ENCODE assay signal across 8 cellular contexts in the genomic region with DNA sequence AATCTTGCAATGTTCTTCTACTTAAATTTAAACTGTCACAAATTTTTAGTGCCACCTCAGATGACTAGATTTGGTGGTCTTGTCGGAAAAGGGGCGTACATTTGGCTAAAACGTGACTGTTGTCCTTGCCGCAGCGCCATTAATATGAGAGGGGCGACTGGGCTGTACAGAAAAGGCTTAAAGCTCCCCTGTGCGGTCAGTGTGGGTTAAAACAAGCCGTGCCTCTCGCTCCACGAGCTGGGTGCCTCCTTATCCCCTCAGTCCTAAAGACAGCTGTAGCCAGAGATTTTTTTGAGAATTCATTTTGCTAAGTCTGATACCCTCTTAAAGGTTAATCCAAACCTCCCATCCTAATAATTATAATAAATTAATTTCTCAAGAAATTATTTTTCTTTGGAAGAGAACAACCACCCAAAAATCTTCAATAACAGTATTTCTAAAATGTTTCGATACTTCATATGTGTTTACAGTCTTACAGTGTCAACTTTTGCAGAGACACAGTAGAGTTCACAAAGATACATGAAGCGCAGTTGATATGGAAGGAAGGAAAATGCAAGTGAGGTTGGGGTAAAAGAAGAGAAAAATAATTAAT.
DNase-seq lines count a peak whose midpoint lies in the region; TF ChIP-seq lines count a peak whose summit lies in the region.

No MANE protein-coding gene starts in this region.

- CTCF ChIA-PET in CD4-positive, alpha-beta memory T cell (lab: Charles Lee; ENCODE audit: partially characterized antibody) = no interaction called here

- H3K27me3 ChIP-seq in CD4-positive, alpha-beta memory T cell (ENCODE audit: insufficient read depth, low read length) = no peaks in the 10 kb centered on the region

- H3K4me3 ChIP-seq in GM12864 (ENCODE audit: low read depth, low read length) = no peak overlapping the region
- no peak overlapping the region for H3K4me3 ChIP-seq in CD4-positive, alpha-beta memory T cell (ENCODE audit: low read length in 2 of 2)

- TF ChIP-seq CTCF in GM12864 (IDR thresholded peaks at IDR 0.05; ENCODE audit: low read depth, low read length, missing control alignments) = peak; percentile 53

- H3K4me1 Mint-ChIP-seq in CD4-positive, alpha-beta memory T cell = no peaks in the 10 kb centered on the region

- H3K27me3 Mint-ChIP-seq in CD4-positive, alpha-beta memory T cell = peaks cover 24% of the 10 kb centered on the region in 2 donors

- DNase-seq in A172 (ENCODE audit: low spot score) = peak; percentile 58
- DNase-seq in GM12864 (ENCODE audit: low read depth) = no peak
- DNase-seq in HuH-7 (ENCODE audit: low spot score) = peak; percentile 54
- DNase-seq in SKM-1 (lab: John Stamatoyannopoulos, UW; ENCODE audit: unreplicated experiment) = peak; percentile 65
- peak in 38 of 42 donors; percentile 8 to 79 (median 52) for DNase-seq in head of caudate nucleus
- peak; percentile 16 for DNase-seq in renal cortical epithelial cell (ENCODE audit: low read depth)
- DNase-seq in CD4-positive, alpha-beta memory T cell = no peak
- DNase-seq in NCI-H1048 (lab: John Stamatoyannopoulos, UW) = no peak

- no peak overlapping the region for H3K27ac ChIP-seq in CD4-positive, alpha-beta memory T cell (ENCODE audit: low read depth, low read length)

- no peak overlapping the region for H3K27ac Mint-ChIP-seq in CD4-positive, alpha-beta memory T cell

- H3K9me3 Mint-ChIP-seq in CD4-positive, alpha-beta memory T cell = peaks cover 0 to 2% (median 0%) of the 10 kb centered on the region in 8 donors

- no peaks in the 10 kb centered on the region for H3K36me3 Mint-ChIP-seq in CD4-positive, alpha-beta memory T cell

- H3K36me3 ChIP-seq in CD4-positive, alpha-beta memory T cell (ENCODE audit: insufficient read depth, low read length) = no peaks in the 10 kb centered on the region

- POLR2A ChIA-PET in CD4-positive, alpha-beta memory T cell (lab: Charles Lee; ENCODE audit: partially characterized antibody) = no interaction called here

- no peaks in the 10 kb centered on the region for H3K9me3 ChIP-seq in CD4-positive, alpha-beta memory T cell (ENCODE audit: control insufficient read depth in 1 of 2, low read length in 2 of 2)

- H3K4me3 Mint-ChIP-seq in CD4-positive, alpha-beta memory T cell = no peak overlapping the region

- intact Hi-C loops in head of caudate nucleus (cut with DNase I) = loop anchor here (10.0 kb wide), 1 partner anchor 899 kb away; no protein-coding TSS in a partner anchor
- intact Hi-C loops in CD4-positive, alpha-beta memory T cell (cut with micrococcal nuclease) = no loop called here

- no peaks in the 10 kb centered on the region for H3K4me1 ChIP-seq in CD4-positive, alpha-beta memory T cell (ENCODE audit: insufficient read depth, low read length)

Comparison
In these comparisons a context has a peak if more than half of its experiments do, and no peak if none do; other contexts are left out.
1. DNase-seq: peak in A172 (single experiment), HuH-7 (single experiment), SKM-1 (single experiment), head of caudate nucleus (38 of 42) and renal cortical epithelial cell (single experiment); none in GM12864 (single experiment), CD4-positive, alpha-beta memory T cell (0 of 5) and NCI-H1048 (single experiment).